16 cellular contexts compared by ENCODE assay signal in genomic region chr1:229874150-229874549, GRCh38.
DNase-seq lines count a peak whose midpoint lies in the region.
"Had no signal": no experiment of that assay in that cellular context is flagged by ENCODE, and none has a peak within 500 bp of the region (broad histone marks: within the 10 kb centered on the region; RNA-seq: fewer than 3 reads in every experiment).

No MANE protein-coding gene starts in this region.

- DNase-seq in ELR (ENCODE audit: low read depth) (peak; percentile 19), HT1080 (ENCODE audit: low read depth) (peak; percentile 33), RPMI8226 (peak; percentile 56), iris pigment epithelial cell (ENCODE audit: low read depth) (peak; percentile 40), medulla oblongata (ENCODE audit: extremely low spot score) (no peak)
- no peak for DNase-seq in activated T-cell treated with anti-CD3 and anti-CD28 coated beads, Interleukin-2, amount 50 U/mL, for 1 hour
- DNase-seq in activated CD4-positive, CD25-positive, alpha-beta regulatory T cell (lab: John Stamatoyannopoulos, UW): no peak
- DNase-seq: CD8-positive, alpha-beta T cell; DMS 273 treated with DMSO at 0.1 percent for 48 hours; Kasumi-1; MV-4-11; NCI-H1417 treated with DMSO at 0.1 percent for 48 hours; NCI-H2029; NCI-H2171 treated with DMSO at 0.1 percent for 48 hours; NCI-H510A; NCI-H82 had no signal

Comparison
In these comparisons a context has a peak if more than half of its experiments do, and no peak if none do; other contexts are left out.
1. DNase-seq: peak in ELR (single experiment), HT1080 (single experiment), RPMI8226 (single experiment) and iris pigment epithelial cell (single experiment); none in activated T-cell treated with anti-CD3 and anti-CD28 coated beads, Interleukin-2, amount 50 U/mL, for 1 hour (single experiment), activated CD4-positive, CD25-positive, alpha-beta regulatory T cell (0 of 4) and medulla oblongata (single experiment).